25 cellular contexts compared by ENCODE assay signal in the genomic region with DNA sequence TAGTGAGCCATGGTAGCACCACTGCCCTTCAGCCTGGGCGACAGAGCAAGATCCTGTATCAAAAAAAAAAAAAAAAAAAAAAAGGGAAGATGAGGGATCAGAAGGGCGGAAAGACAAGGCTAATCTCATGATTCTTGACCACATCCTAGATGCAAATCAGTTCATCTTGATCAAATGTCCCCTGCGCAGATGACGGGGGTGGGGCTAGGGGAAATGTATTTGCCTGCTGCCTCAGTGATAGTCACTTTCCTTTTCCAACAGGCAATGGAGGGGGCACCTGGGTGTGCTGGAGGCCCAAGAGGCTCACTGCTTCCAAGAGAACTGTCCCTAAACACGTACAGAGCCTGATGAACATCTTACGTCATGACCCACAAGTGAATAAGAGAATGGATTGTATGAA.
"Had no signal": no experiment of that assay in that cellular context is flagged by ENCODE, and none has a peak within 500 bp of the region (broad histone marks: within the 10 kb centered on the region; RNA-seq: fewer than 3 reads in every experiment).

No MANE protein-coding gene starts in this region.

- H3K4me2 ChIP-seq: neural progenitor cell had no signal

- DNase-seq: activated CD4-positive, alpha-beta memory T cell treated with anti-CD3 and anti-CD28 coated beads for 36 hours; activated CD4-positive, alpha-beta T cell treated with anti-CD3 and anti-CD28 coated beads for 4 hours; activated naive CD4-positive, alpha-beta T cell; activated naive CD8-positive, alpha-beta T cell treated with anti-CD3 and anti-CD28 coated beads for 36 hours; amygdala; endodermal cell; foreskin keratinocyte; glutamatergic neuron; kidney; left ventricle myocardium inferior; mesenchymal stem cell; naive thymus-derived CD4-positive, alpha-beta T cell; right cardiac atrium; stimulated activated CD4-positive, alpha-beta T cell treated with anti-CD3 and anti-CD28 coated beads, Interleukin-2, amount 100 ng/mL, for 48 hours; stimulated activated naive CD8-positive, alpha-beta T cell treated with anti-CD3 and anti-CD28 coated beads, Interleukin-15, amount 100 ng/mL, for 72 hours; SW 1271; T-helper 2 cell; WERI-Rb-1 had no signal

- H3K27ac ChIP-seq: cardiac muscle cell, epithelial cell of prostate, foreskin keratinocyte, left ventricle myocardium inferior, neural progenitor cell, prostate gland, WERI-Rb-1 had no signal

- H3K4me1 ChIP-seq: foreskin keratinocyte, prostate gland had no signal

- H3K27ac Mint-ChIP-seq: activated CD4-positive, alpha-beta memory T cell treated with anti-CD3 and anti-CD28 coated beads for 36 hours; activated naive CD8-positive, alpha-beta T cell treated with anti-CD3 and anti-CD28 coated beads for 36 hours; activated T-helper 17 cell treated with anti-CD3 and anti-CD28 coated beads, Interleukin-2, amount 50 U/mL, for 72 hours; endodermal cell; neural progenitor cell; stimulated activated naive CD8-positive, alpha-beta T cell treated with anti-CD3 and anti-CD28 coated beads, Interleukin-15, amount 100 ng/mL, for 72 hours had no signal

- H3K27me3 ChIP-seq: cardiac muscle cell had no signal

- H3K4me3 ChIP-seq: cardiac muscle cell, left ventricle myocardium inferior, mucosa of descending colon, neural progenitor cell, prostate gland, skin epidermis had no signal

- H3K36me3 ChIP-seq: cardiac muscle cell, left ventricle myocardium inferior, neural progenitor cell, prostate gland, WERI-Rb-1 had no signal

- H3K9me3 ChIP-seq: left ventricle myocardium inferior, mucosa of descending colon, prostate gland had no signal

- H2AFZ ChIP-seq: neural progenitor cell had no signal

- H3K9me3 Mint-ChIP-seq: activated T-helper 17 cell treated with anti-CD3 and anti-CD28 coated beads, Interleukin-2, amount 50 U/mL, for 72 hours had no signal

- H3K9ac ChIP-seq: neural progenitor cell had no signal

- H3K4me3 Mint-ChIP-seq: activated CD4-positive, alpha-beta memory T cell treated with anti-CD3 and anti-CD28 coated beads for 36 hours; activated naive CD8-positive, alpha-beta T cell treated with anti-CD3 and anti-CD28 coated beads for 36 hours; activated T-helper 17 cell treated with anti-CD3 and anti-CD28 coated beads, Interleukin-2, amount 50 U/mL, for 72 hours; endodermal cell; naive thymus-derived CD4-positive, alpha-beta T cell; neural progenitor cell; stimulated activated naive CD8-positive, alpha-beta T cell treated with anti-CD3 and anti-CD28 coated beads, Interleukin-15, amount 100 ng/mL, for 72 hours had no signal

- FAIRE-seq: kidney had no signal

- ATAC-seq: activated T-helper 17 cell treated with anti-CD3 and anti-CD28 coated beads, Interleukin-2, amount 50 U/mL, for 72 hours; foreskin keratinocyte; mucosa of descending colon; naive thymus-derived CD4-positive, alpha-beta T cell; right cardiac atrium; stimulated activated naive CD8-positive, alpha-beta T cell treated with anti-CD3 and anti-CD28 coated beads, Interleukin-15, amount 100 ng/mL, for 72 hours had no signal
